In genomic region chr2:237072067-237072931, GRCh38 we compare ENCODE assay signal across 1 cellular context.
TF ChIP-seq lines count a peak whose summit lies in the region.

No MANE protein-coding gene starts in this region.

TF ChIP-seq in GM23338, 12 proteins besides CTCF, POLR2A, EP300 and RAD21 (continued from another document):
- TF ChIP-seq, protein P1, sequence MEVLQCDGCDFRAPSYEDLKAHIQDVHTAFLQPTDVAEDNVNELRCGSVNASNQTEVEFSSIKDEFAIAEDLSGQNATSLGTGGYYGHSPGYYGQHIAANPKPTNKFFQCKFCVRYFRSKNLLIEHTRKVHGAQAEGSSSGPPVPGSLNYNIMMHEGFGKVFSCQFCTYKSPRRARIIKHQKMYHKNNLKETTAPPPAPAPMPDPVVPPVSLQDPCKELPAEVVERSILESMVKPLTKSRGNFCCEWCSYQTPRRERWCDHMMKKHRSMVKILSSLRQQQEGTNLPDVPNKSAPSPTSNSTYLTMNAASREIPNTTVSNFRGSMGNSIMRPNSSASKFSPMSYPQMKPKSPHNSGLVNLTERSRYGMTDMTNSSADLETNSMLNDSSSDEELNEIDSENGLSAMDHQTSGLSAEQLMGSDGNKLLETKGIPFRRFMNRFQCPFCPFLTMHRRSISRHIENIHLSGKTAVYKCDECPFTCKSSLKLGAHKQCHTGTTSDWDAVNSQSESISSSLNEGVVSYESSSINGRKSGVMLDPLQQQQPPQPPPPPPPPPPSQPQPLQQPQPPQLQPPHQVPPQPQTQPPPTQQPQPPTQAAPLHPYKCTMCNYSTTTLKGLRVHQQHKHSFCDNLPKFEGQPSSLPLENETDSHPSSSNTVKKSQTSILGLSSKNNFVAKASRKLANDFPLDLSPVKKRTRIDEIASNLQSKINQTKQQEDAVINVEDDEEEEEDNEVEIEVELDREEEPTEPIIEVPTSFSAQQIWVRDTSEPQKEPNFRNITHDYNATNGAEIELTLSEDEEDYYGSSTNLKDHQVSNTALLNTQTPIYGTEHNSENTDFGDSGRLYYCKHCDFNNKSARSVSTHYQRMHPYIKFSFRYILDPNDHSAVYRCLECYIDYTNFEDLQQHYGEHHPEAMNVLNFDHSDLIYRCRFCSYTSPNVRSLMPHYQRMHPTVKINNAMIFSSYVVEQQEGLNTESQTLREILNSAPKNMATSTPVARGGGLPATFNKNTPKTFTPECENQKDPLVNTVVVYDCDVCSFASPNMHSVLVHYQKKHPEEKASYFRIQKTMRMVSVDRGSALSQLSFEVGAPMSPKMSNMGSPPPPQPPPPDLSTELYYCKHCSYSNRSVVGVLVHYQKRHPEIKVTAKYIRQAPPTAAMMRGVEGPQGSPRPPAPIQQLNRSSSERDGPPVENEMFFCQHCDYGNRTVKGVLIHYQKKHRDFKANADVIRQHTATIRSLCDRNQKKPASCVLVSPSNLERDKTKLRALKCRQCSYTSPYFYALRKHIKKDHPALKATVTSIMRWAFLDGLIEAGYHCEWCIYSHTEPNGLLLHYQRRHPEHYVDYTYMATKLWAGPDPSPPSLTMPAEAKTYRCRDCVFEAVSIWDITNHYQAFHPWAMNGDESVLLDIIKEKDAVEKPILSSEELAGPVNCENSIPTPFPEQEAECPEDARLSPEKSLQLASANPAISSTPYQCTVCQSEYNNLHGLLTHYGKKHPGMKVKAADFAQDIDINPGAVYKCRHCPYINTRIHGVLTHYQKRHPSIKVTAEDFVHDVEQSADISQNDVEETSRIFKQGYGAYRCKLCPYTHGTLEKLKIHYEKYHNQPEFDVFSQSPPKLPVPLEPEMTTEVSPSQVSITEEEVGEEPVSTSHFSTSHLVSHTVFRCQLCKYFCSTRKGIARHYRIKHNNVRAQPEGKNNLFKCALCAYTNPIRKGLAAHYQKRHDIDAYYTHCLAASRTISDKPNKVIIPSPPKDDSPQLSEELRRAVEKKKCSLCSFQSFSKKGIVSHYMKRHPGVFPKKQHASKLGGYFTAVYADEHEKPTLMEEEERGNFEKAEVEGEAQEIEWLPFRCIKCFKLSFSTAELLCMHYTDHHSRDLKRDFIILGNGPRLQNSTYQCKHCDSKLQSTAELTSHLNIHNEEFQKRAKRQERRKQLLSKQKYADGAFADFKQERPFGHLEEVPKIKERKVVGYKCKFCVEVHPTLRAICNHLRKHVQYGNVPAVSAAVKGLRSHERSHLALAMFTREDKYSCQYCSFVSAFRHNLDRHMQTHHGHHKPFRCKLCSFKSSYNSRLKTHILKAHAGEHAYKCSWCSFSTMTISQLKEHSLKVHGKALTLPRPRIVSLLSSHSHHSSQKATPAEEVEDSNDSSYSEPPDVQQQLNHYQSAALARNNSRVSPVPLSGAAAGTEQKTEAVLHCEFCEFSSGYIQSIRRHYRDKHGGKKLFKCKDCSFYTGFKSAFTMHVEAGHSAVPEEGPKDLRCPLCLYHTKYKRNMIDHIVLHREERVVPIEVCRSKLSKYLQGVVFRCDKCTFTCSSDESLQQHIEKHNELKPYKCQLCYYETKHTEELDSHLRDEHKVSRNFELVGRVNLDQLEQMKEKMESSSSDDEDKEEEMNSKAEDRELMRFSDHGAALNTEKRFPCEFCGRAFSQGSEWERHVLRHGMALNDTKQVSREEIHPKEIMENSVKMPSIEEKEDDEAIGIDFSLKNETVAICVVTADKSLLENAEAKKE (CRISPR knock-in tag; IDR thresholded peaks at IDR 0.05): no peak
- TF ChIP-seq ZNF114 (CRISPR knock-in tag; IDR thresholded peaks at IDR 0.05) (no peak), ZNF331 (CRISPR knock-in tag; IDR thresholded peaks at IDR 0.05; ENCODE audit: low read depth) (no peak), EZH2 (IDR thresholded peaks at IDR 0.05; ENCODE audit: low read depth, unreplicated experiment) (no peak)
